8 cellular contexts compared by ENCODE assay signal in the genomic region with DNA sequence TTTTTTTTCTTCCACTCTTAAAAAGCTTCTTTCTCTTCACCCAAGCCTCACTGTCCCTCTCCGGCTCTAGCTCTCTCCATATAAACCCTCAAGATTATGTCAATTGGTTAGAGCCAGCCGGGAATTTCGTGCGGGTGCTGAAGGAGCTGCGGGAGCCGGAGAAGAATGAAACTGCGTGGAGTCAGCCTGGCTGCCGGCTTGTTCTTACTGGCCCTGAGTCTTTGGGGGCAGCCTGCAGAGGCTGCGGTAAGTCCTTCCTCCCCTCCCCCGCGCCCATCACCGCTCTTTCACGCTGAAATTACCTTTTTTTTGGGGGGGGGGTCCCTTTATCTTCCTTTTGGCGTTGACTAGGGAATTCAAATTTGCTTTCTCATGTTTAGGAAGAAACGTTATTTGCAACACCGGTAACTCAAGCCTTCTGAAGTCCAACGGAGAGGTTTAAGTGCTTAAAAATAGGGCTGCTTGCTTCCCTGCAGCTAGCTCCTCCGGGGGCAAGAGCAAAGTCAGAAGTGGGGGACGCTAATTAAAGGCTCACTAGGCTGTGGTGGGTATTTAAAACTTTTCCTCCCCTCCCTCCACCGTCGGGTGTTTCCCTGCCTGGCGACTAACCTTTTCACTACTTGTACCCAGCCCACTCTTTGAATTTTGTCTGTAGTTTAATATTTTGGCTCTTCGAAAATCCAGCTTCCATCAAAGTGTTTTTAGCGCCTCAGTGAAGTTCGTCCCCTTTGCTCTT. TPM values are rescaled to one million over a fixed set of nuclear protein-coding genes. Genes with fewer than 3 reads are reported as not detected.
DNase-seq lines count a peak whose midpoint lies in the region; ATAC-seq and TF ChIP-seq lines count a peak whose summit lies in the region.

No MANE protein-coding gene starts in this region.

- H3K4me2 ChIP-seq in mammary epithelial cell (ENCODE audit: insufficient read depth, low read depth, low read length) = peak overlapping the region; percentile 68

- no peak for TF ChIP-seq POLR2A in right lobe of liver (IDR thresholded peaks at IDR 0.05)
- TF ChIP-seq POLR2A in vagina (IDR thresholded peaks at IDR 0.05) = no peak

- H3K9me3 ChIP-seq in mammary epithelial cell (replicated peaks; ENCODE audit: insufficient read depth, low read length) (no peaks in the 10 kb centered on the region), right lobe of liver (no peaks in the 10 kb centered on the region), vagina (no peaks in the 10 kb centered on the region)

- intact Hi-C loops in Right ventricle myocardium inferior (cut with DNase I) (loop anchor here (1.0 to 10.0 kb wide), 2 partner anchors 130 to 215 kb away; no protein-coding TSS in a partner anchor), cardiac septum (cut with DNase I) (loop anchor here (10.0 kb wide), 1 partner anchor 135 kb away; no protein-coding TSS in a partner anchor), mammary epithelial cell (cut with micrococcal nuclease) (loop anchor here (1.0 to 5.0 kb wide), 4 partner anchors 44 to 143 kb away; no protein-coding TSS in a partner anchor), right lobe of liver (cut with DNase I) (no loop called here), vagina (cut with DNase I) (no loop called here)

- WGBS in mammary epithelial cell (ENCODE audit: low coverage, missing lambda C conversion rate) = 15% methylated on average over 20 of the region's 25 CpGs
- 12% methylated on average over 25 of the region's 25 CpGs for WGBS in right lobe of liver (ENCODE audit: insufficient coverage, low coverage, low lambda C conversion rate, missing lambda C conversion rate)

- TSS peak; percentile 57 for BruUV-seq in mammary epithelial cell (replicated peaks; lab: Mats Ljungman, UMichigan)

- peak overlapping the region; percentile 53 for H2AFZ ChIP-seq in mammary epithelial cell (ENCODE audit: low read depth, low read length)

- H3K4me3 ChIP-seq in mammary epithelial cell (replicated peaks in 1 of 3; ENCODE audit: insufficient read depth in 1 of 3, low read depth in 2 of 3, low read length in 3 of 3) (peak overlapping the region; percentile 61 to 71 (median 67)), right lobe of liver (peak overlapping the region; percentile 20 to 46 (median 36)), vagina (peak overlapping the region; percentile 41 to 50)

- H3K36me3 ChIP-seq in mammary epithelial cell (ENCODE audit: insufficient read depth, low read length) (peaks cover 2% of the 10 kb centered on the region), right lobe of liver (no peaks in the 10 kb centered on the region), vagina (no peaks in the 10 kb centered on the region)

- peak; percentile 46 for DNase-seq in Right ventricle myocardium inferior (ENCODE audit: missing footprints)
- DNase-seq in cardiac septum (ENCODE audit: low spot score) = no peak
- DNase-seq in mammary epithelial cell = no peak
- peak in 1 of 3 donors; percentile 17 for DNase-seq in right lobe of liver
- no peak for DNase-seq in vagina (ENCODE audit: extremely low spot score in 2 of 2)
- DNase-seq in stimulated activated CD4-positive, alpha-beta T cell treated with anti-CD3 and anti-CD28 coated beads, Interleukin-4, amount 100 ng/mL, for 24 hours = no peak

- H3K4me1 ChIP-seq in mammary epithelial cell (ENCODE audit: insufficient read depth, low read length) (no peaks in the 10 kb centered on the region), right lobe of liver (no peaks in the 10 kb centered on the region), vagina (no peaks in the 10 kb centered on the region)

- dilution Hi-C loops in mammary epithelial cell (cut with HindIII; ENCODE audit: low sequenced_read_pairs) = no loop called here

- CTCF ChIA-PET in mammary epithelial cell (lab: Charles Lee; ENCODE audit: low non-redundant PET) = interaction anchor here (0.6 to 0.9 kb wide), 2 partner anchors 216 to 240 kb away, joined by 4 to 10 read pairs; no protein-coding TSS in a partner anchor

- H4K20me1 ChIP-seq in mammary epithelial cell (ENCODE audit: insufficient read depth, low read length) = no peaks in the 10 kb centered on the region

- ATAC-seq in Right ventricle myocardium inferior (peak; percentile 59), right lobe of liver (peak; percentile 38 to 58 (median 52)), HG02642 (IDR thresholded peaks at IDR 0.05; ENCODE audit: poor library complexity, unreplicated experiment) (no peak), GM19467 (IDR thresholded peaks at IDR 0.05; ENCODE audit: unreplicated experiment) (no peak)

- H3K79me2 ChIP-seq in mammary epithelial cell (ENCODE audit: insufficient read depth, low read length) = peaks cover 84% of the 10 kb centered on the region

- H3K9ac ChIP-seq in mammary epithelial cell (ENCODE audit: insufficient read depth, low read length) = peak overlapping the region; percentile 95

- in situ Hi-C loops in mammary epithelial cell (cut with MboI; ENCODE audit: low sequenced_read_pairs in 2 of 2) = no loop called here

- peak overlapping the region; percentile 78 for H3K27ac ChIP-seq in mammary epithelial cell (ENCODE audit: insufficient read depth, low read depth, low read length)
- H3K27ac ChIP-seq in right lobe of liver = no peak overlapping the region
- H3K27ac ChIP-seq in vagina = peak overlapping the region; percentile 54

- no peak for TF ChIP-seq CTCF in mammary epithelial cell (conservative IDR thresholded peaks at IDR 0.05 in 1 of 2, IDR thresholded peaks at IDR 0.05 in 1 of 2; ENCODE audit: extremely low read depth in 1 of 2, insufficient read depth in 1 of 2, low read depth in 1 of 2, low read length in 2 of 2)
- TF ChIP-seq CTCF in right lobe of liver (IDR thresholded peaks at IDR 0.05) = no peak
- TF ChIP-seq CTCF in vagina (IDR thresholded peaks at IDR 0.05) = no peak

- no peaks in the 10 kb centered on the region for H3K27me3 ChIP-seq in mammary epithelial cell (ENCODE audit: insufficient read depth, low read length)
- H3K27me3 ChIP-seq in right lobe of liver = no peaks in the 10 kb centered on the region
- H3K27me3 ChIP-seq in vagina = no peaks in the 10 kb centered on the region

RNA-seq across cellular contexts. Expression of a gene that starts 0.5 kb away (rescaled TPM):
- total RNA-seq in Right ventricle myocardium inferior = 6.1 TPM
- 14.0 TPM for total RNA-seq in cardiac septum
- 100 to 1,000 TPM; 123 to 132 TPM for total RNA-seq in mammary epithelial cell
- polyA plus RNA-seq in mammary epithelial cell = 58.9 TPM
- polyA minus RNA-seq in mammary epithelial cell = 166 TPM
- total RNA-seq in right lobe of liver = 1 to 10 TPM in 4 of 6 experiments, under 1 TPM in 2; 0.65 to 4.0 (median 1.6) TPM
- 36.3 TPM for total RNA-seq in vagina

RNA-seq across cellular contexts. Expression of a gene that starts 1.9 kb away (rescaled TPM):
- total RNA-seq in Right ventricle myocardium inferior (8.3 TPM), cardiac septum (6.1 TPM), mammary epithelial cell (10 to 100 TPM; 33.7 to 48.6 TPM), right lobe of liver (under 1 TPM in 2 of 6 experiments, not detected in 4; 0.02 to 0.05 TPM), vagina (10.3 TPM)
- polyA plus RNA-seq in mammary epithelial cell = 24.7 TPM
- 27.3 TPM for polyA minus RNA-seq in mammary epithelial cell

Comparison
In these comparisons a context has a peak if more than half of its experiments do, and no peak if none do; other contexts are left out.
1. ATAC-seq: peak in Right ventricle myocardium inferior (single experiment) and right lobe of liver (4 of 4); none in HG02642 (single experiment) and GM19467 (single experiment).
2. H3K27ac ChIP-seq: peak in mammary epithelial cell (single experiment) and vagina (single experiment); none in right lobe of liver (0 of 3).
3. intact Hi-C loops: an anchor here in Right ventricle myocardium inferior (1.0 to 10.0 kb wide), cardiac septum (10.0 kb wide) and mammary epithelial cell (1.0 to 5.0 kb wide); none called in right lobe of liver and vagina.
4. Peak in every context shown above with its lines, with median percentiles within 50 percentile points of each other: H3K4me3 ChIP-seq.